ENCODE assay signal across 28 cellular contexts in the genomic region with DNA sequence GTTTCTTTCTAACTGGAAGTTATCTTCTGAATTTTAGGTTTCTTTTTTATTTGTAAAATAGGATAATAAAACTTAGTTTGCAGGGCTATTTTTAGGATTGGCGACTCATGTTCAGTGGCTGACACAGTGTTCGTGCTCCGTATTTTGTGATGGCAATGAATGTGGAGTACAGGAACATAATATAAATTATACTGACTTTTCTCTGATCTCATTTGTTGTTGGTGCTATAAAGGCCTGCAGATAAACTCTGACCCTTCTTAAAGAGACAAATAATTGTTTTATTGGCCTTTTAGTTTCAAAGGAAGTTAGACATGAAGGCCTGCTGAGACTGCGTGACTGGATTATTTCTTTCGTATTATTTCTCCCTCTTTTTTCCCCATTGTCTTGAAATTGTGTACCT.
"Had no signal": no experiment of that assay in that cellular context is flagged by ENCODE, and none has a peak within 500 bp of the region (broad histone marks: within the 10 kb centered on the region; RNA-seq: fewer than 3 reads in every experiment).

No MANE protein-coding gene starts in this region.

- H3K9me3 ChIP-seq: body of pancreas, breast epithelium, MG63, SJCRH30 had no signal

- FAIRE-seq: astrocyte, TTC549 had no signal

- DNase-seq: activated CD4-positive, alpha-beta T cell treated with anti-CD3 and anti-CD28 coated beads for 36 hours; activated CD4-positive, alpha-beta T cell treated with anti-CD3 and anti-CD28 coated beads, Interleukin-2, amount 10 ng/mL, durations not matched to agents 7 days and 5 days; activated CD4-positive, alpha-beta T cell treated with anti-CD3 and anti-CD28 coated beads, Interleukin-2, amount 50 U/mL, for 48 hours; activated CD8-positive, alpha-beta T cell treated with anti-CD3 and anti-CD28 coated beads, Interleukin-2, amount 10 ng/mL, durations not matched to agents 7 days and 5 days; activated gamma-delta T cell; activated naive CD4-positive, alpha-beta T cell treated with anti-CD3 and anti-CD28 coated beads for 36 hours; activated T-cell treated with anti-CD3 and anti-CD28 coated beads, Interleukin-2, amount 50 U/mL, for 24 hours; adrenal gland; body of pancreas; Karpas-422; MG63; NCI-H1048; NCI-H1105 treated with DMSO at 0.1 percent for 48 hours; NCI-H1436 treated with DMSO at 0.1 percent for 48 hours; NCI-H1694 treated with DMSO at 0.1 percent for 48 hours; NCI-H2029; NCI-H345; NCI-H524 treated with DMSO at 0.1 percent for 48 hours; SHP77; SJCRH30 had no signal

- ATAC-seq: activated CD4-positive, alpha-beta T cell treated with anti-CD3 and anti-CD28 coated beads for 36 hours; activated CD4-positive, CD25-positive, alpha-beta regulatory T cell treated with anti-CD3 and anti-CD28 coated beads, Interleukin-2, amount 50 U/mL, for 24 hours; activated CD8-positive, alpha-beta T cell treated with anti-CD3 and anti-CD28 coated beads, Interleukin-2, amount 10 ng/mL, durations not matched to agents 7 days and 5 days; activated naive CD4-positive, alpha-beta T cell treated with anti-CD3 and anti-CD28 coated beads, Interleukin-2, amount 50 U/mL, for 72 hours; body of pancreas; Panc1; WTC11 had no signal

- H3K27me3 ChIP-seq: adrenal gland, body of pancreas, breast epithelium, MG63, SJCRH30 had no signal

- H3K4me3 ChIP-seq: adrenal gland, body of pancreas, breast epithelium, MG63, SJCRH30, SK-N-MC had no signal

- H3K4me1 ChIP-seq: adrenal gland, body of pancreas, breast epithelium, SJCRH30 had no signal

- H3K27ac ChIP-seq: adrenal gland, body of pancreas, breast epithelium, SJCRH30, SK-N-MC had no signal

- H3K36me3 ChIP-seq: adrenal gland, breast epithelium, MG63, SJCRH30 had no signal
